10 cellular contexts compared by ENCODE assay signal in genomic region chr9:70553718-70554673, GRCh38.
DNase-seq lines count a peak whose midpoint lies in the region; ATAC-seq, FAIRE-seq and TF ChIP-seq lines count a peak whose summit lies in the region.
"Had no signal": no experiment of that assay in that cellular context is flagged by ENCODE, and none has a peak within 500 bp of the region (broad histone marks: within the 10 kb centered on the region; RNA-seq: fewer than 3 reads in every experiment).

No MANE protein-coding gene starts in this region.

- peak; percentile 73 for ATAC-seq in gastroesophageal sphincter
- ATAC-seq: K562 had no signal

- peak overlapping the region; percentile 19 for H3K4me3 Mint-ChIP-seq in progenitor cell of endocrine pancreas (ENCODE audit: low read depth)

- TF ChIP-seq POLR2A in gastroesophageal sphincter (IDR thresholded peaks at IDR 0.05): no peak

- H3K36me3 Mint-ChIP-seq in progenitor cell of endocrine pancreas (ENCODE audit: insufficient read depth): no peaks in the 10 kb centered on the region

- DNase-seq in SJSA1 (ENCODE audit: low read depth in 1 of 2, low spot score in 2 of 2): peak in 1 of 2 experiments; percentile 51
- no peak for DNase-seq in progenitor cell of endocrine pancreas (ENCODE audit: low spot score, unreplicated experiment)
- no peak for DNase-seq in activated CD4-positive, alpha-beta T cell treated with anti-CD3 and anti-CD28 coated beads for 1 hour
- DNase-seq in D721Med (ENCODE audit: insufficient read length, low spot score): no peak
- DNase-seq in GF-D8 (lab: John Stamatoyannopoulos, UW): no peak
- DNase-seq in SIG-M5 (lab: John Stamatoyannopoulos, UW): no peak
- DNase-seq: SHP77 had no signal

- no peak overlapping the region for H3K4me3 ChIP-seq in SJSA1
- H3K4me3 ChIP-seq in gastroesophageal sphincter: no peak overlapping the region
- H3K4me3 ChIP-seq: K562 had no signal

- H3K36me3 ChIP-seq in ES-I3 (ENCODE audit: insufficient read depth, low read length): no peaks in the 10 kb centered on the region
- H3K36me3 ChIP-seq in SJSA1: no peaks in the 10 kb centered on the region
- no peaks in the 10 kb centered on the region for H3K36me3 ChIP-seq in gastroesophageal sphincter

- no peak for TF ChIP-seq CTCF in gastroesophageal sphincter (IDR thresholded peaks at IDR 0.05)
- no peak for TF ChIP-seq CTCF in progenitor cell of endocrine pancreas (IDR thresholded peaks at IDR 0.05; ENCODE audit: unreplicated experiment)
- TF ChIP-seq CTCF in D721Med (IDR thresholded peaks at IDR 0.05; ENCODE audit: insufficient read depth, missing control alignments): no peak

- H3K4me1 ChIP-seq in ES-I3 (ENCODE audit: insufficient read depth, low read length): peaks cover 22% of the 10 kb centered on the region
- peaks cover 21% of the 10 kb centered on the region for H3K4me1 ChIP-seq in SJSA1 (replicated peaks)
- peaks cover 0 to 21% (median 16%) of the 10 kb centered on the region in 3 donors for H3K4me1 ChIP-seq in gastroesophageal sphincter

- no peak for FAIRE-seq in D721Med (lab: Jason Lieb, UNC)
- FAIRE-seq: K562 had no signal

- peak overlapping the region; percentile 31 for H3K9ac ChIP-seq in ES-I3 (ENCODE audit: low read depth, low read length)

- H3K27me3 ChIP-seq in SJSA1 (replicated peaks): no peaks in the 10 kb centered on the region
- no peaks in the 10 kb centered on the region for H3K27me3 ChIP-seq in gastroesophageal sphincter

- H3K9me3 Mint-ChIP-seq in progenitor cell of endocrine pancreas (ENCODE audit: low read depth): no peaks in the 10 kb centered on the region

- TF ChIP-seq EP300 in gastroesophageal sphincter (IDR thresholded peaks at IDR 0.05): no peak

- H3K4me1 Mint-ChIP-seq in progenitor cell of endocrine pancreas (ENCODE audit: low read depth): peaks cover 14% of the 10 kb centered on the region

- no peaks in the 10 kb centered on the region for H3K27me3 Mint-ChIP-seq in progenitor cell of endocrine pancreas

- WGBS in gastroesophageal sphincter (ENCODE audit: low coverage in 1 of 2), 2 donors: 34 to 40% methylated on average over 4 to 8 of the region's 12 CpGs

- H3K27ac Mint-ChIP-seq in progenitor cell of endocrine pancreas: peak overlapping the region; percentile 86

- H3K9me3 ChIP-seq in ES-I3 (ENCODE audit: control insufficient read depth, insufficient read depth, low read length): no peaks in the 10 kb centered on the region
- H3K9me3 ChIP-seq in SJSA1 (replicated peaks): no peaks in the 10 kb centered on the region
- H3K9me3 ChIP-seq in gastroesophageal sphincter: no peaks in the 10 kb centered on the region

- H3K27ac ChIP-seq in SJSA1 (peak overlapping the region; percentile 58), gastroesophageal sphincter (peak overlapping the region in 3 of 4 donors; percentile 61 to 81 (median 62))
